1 cellular context compared by ENCODE assay signal in genomic region chr19:44848036-44848804, GRCh38.
TF ChIP-seq lines count a peak whose summit lies in the region.

No MANE protein-coding gene starts in this region.

TF ChIP-seq in HCT116, 20 proteins besides CTCF, POLR2A, EP300 and RAD21:
- TF ChIP-seq SP1 (IDR thresholded peaks at IDR 0.05; ENCODE audit: low read depth) = no peak
- no peak for TF ChIP-seq FOSL1 (IDR thresholded peaks at IDR 0.05; ENCODE audit: low read depth)
- TF ChIP-seq ELF1 (IDR thresholded peaks at IDR 0.05; ENCODE audit: borderline replicate concordance, low read depth) = no peak
- TF ChIP-seq REST (IDR thresholded peaks at IDR 0.05; ENCODE audit: low read depth) = no peak
- TF ChIP-seq POLR2AphosphoS5 (IDR thresholded peaks at IDR 0.05; ENCODE audit: low read depth, low read length) = no peak
- TF ChIP-seq MAX (IDR thresholded peaks at IDR 0.05) = no peak
- TF ChIP-seq EZH2phosphoT487 (IDR thresholded peaks at IDR 0.05; ENCODE audit: borderline replicate concordance) = no peak
- TF ChIP-seq ZNF274 (IDR thresholded peaks at IDR 0.05; ENCODE audit: low read depth, low read length) = no peak
- TF ChIP-seq ZFX (IDR thresholded peaks at IDR 0.05) = no peak
- TF ChIP-seq EGR1 (IDR thresholded peaks at IDR 0.05; ENCODE audit: low read depth) = no peak
- no peak for TF ChIP-seq YY1 (IDR thresholded peaks at IDR 0.05; ENCODE audit: extremely low read depth, insufficient replicate concordance, low read depth, low read length)
- no peak for TF ChIP-seq SIN3A (IDR thresholded peaks at IDR 0.05; ENCODE audit: low read depth)
- TF ChIP-seq EZH2 (IDR thresholded peaks at IDR 0.05) = no peak
- TF ChIP-seq TCF7L2 (IDR thresholded peaks at IDR 0.05; ENCODE audit: borderline replicate concordance, extremely low read depth, insufficient read depth, insufficient read length) = no peak
- no peak for TF ChIP-seq SRF (IDR thresholded peaks at IDR 0.05; ENCODE audit: low read depth)
- TF ChIP-seq JUND (IDR thresholded peaks at IDR 0.05) = no peak
- TF ChIP-seq CBX3 (IDR thresholded peaks at IDR 0.05; ENCODE audit: low read depth) = no peak
TF ChIP-seq in HCT116: peak in this region for 0.
